Comparison of ENCODE assay signal across 9 cellular contexts in genomic region chr12:11500861-11501230, GRCh38.
"Had no signal": no experiment of that assay in that cellular context is flagged by ENCODE, and none has a peak within 500 bp of the region (broad histone marks: within the 10 kb centered on the region; RNA-seq: fewer than 3 reads in every experiment).

No MANE protein-coding gene starts in this region.

- H3K4me3 ChIP-seq: breast epithelium, ovary, tibial artery, uterus had no signal

- H3K27ac Mint-ChIP-seq: activated CD8-positive, alpha-beta memory T cell treated with anti-CD3 and anti-CD28 coated beads, Interleukin-2, amount 10 ng/mL, durations not matched to agents 7 days and 5 days; activated naive CD8-positive, alpha-beta T cell; activated T-cell treated with anti-CD3 and anti-CD28 coated beads, Interleukin-2, amount 50 U/mL, for 24 hours; nephron progenitor cell had no signal

- H3K9me3 ChIP-seq: breast epithelium, ovary, tibial artery, uterus had no signal

- H3K27ac ChIP-seq: breast epithelium, foreskin keratinocyte, ovary, tibial artery, uterus had no signal

- H3K27me3 ChIP-seq: ovary, uterus had no signal

- H3K4me1 Mint-ChIP-seq: activated CD8-positive, alpha-beta memory T cell treated with anti-CD3 and anti-CD28 coated beads, Interleukin-2, amount 10 ng/mL, durations not matched to agents 7 days and 5 days; nephron progenitor cell had no signal

- H3K4me3 Mint-ChIP-seq: activated CD8-positive, alpha-beta memory T cell treated with anti-CD3 and anti-CD28 coated beads, Interleukin-2, amount 10 ng/mL, durations not matched to agents 7 days and 5 days; activated naive CD8-positive, alpha-beta T cell; activated T-cell treated with anti-CD3 and anti-CD28 coated beads, Interleukin-2, amount 50 U/mL, for 24 hours had no signal

- H3K36me3 ChIP-seq: breast epithelium, ovary, tibial artery, uterus had no signal

- H3K4me1 ChIP-seq: breast epithelium, foreskin keratinocyte had no signal

- H3K36me3 Mint-ChIP-seq: activated CD8-positive, alpha-beta memory T cell treated with anti-CD3 and anti-CD28 coated beads, Interleukin-2, amount 10 ng/mL, durations not matched to agents 7 days and 5 days; activated naive CD8-positive, alpha-beta T cell had no signal
